29 cellular contexts compared by ENCODE assay signal in the genomic region with DNA sequence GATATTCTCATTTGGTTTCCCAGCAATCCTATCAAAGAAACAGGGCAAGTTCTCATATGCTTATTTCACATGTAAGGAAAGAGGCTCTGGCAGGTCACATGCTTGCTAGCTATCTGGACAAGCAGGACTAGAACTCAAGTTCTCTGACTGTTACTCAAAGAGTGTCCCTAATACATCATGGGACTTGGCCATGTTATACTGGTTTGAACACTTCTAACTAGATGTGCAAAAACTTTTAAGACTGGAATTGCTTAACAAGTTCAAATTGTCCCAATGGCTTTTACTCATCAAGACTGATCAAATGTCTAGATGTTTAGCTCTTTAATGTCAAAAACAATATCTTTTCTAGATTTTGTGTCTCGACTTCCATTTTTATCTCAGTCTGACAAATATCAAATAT. TPM values are rescaled to one million over a fixed set of nuclear protein-coding genes. Genes with fewer than 3 reads are reported as not detected.
DNase-seq lines count a peak whose midpoint lies in the region; ATAC-seq, FAIRE-seq and TF ChIP-seq lines count a peak whose summit lies in the region.
"Had no signal": no experiment of that assay in that cellular context is flagged by ENCODE, and none has a peak within 500 bp of the region (broad histone marks: within the 10 kb centered on the region; RNA-seq: fewer than 3 reads in every experiment).

No MANE protein-coding gene starts in this region.

- H3K27me3 Mint-ChIP-seq in brain (peaks cover 6% of the 10 kb centered on the region), Calu3 (ENCODE audit: unreplicated experiment) (peaks cover 5% of the 10 kb centered on the region)
- peaks cover 12% of the 10 kb centered on the region for H3K27me3 Mint-ChIP-seq in activated CD8-positive, alpha-beta T cell treated with anti-CD3 and anti-CD28 coated beads for 36 hours

- intact Hi-C loops in Calu3 (cut with micrococcal nuclease; ENCODE audit: unreplicated experiment), result loop anchor here (5.0 kb wide), 1 partner anchor 34 kb away; no protein-coding TSS in a partner anchor
- intact Hi-C loops in activated CD8-positive, alpha-beta T cell treated with anti-CD3 and anti-CD28 coated beads for 36 hours (cut with micrococcal nuclease), result no loop called here
- intact Hi-C loops in left ventricle myocardium inferior (cut with micrococcal nuclease), result no loop called here

- H3K27ac ChIP-seq in layer of hippocampus (ENCODE audit: low read depth, low read length), result peak overlapping the region; percentile 94
- no peak overlapping the region for H3K27ac ChIP-seq in left ventricle myocardium inferior (replicated peaks)
- H3K27ac ChIP-seq: GM23248, PC-9, SJSA1 had no signal

- DNase-seq in GM12891 (ENCODE audit: insufficient read length, low spot score) (no peak), superior temporal gyrus (ENCODE audit: extremely low spot score) (peak; percentile 65), Calu3 (no peak), left ventricle myocardium inferior (no peak)
- DNase-seq in activated CD8-positive, alpha-beta T cell treated with anti-CD3 and anti-CD28 coated beads for 36 hours, result no peak
- DNase-seq: 8988T; ACHN; BE2C; CD4-positive, CD25-positive, alpha-beta regulatory T cell; DMS53; GM23248; HFFc6; IMR-90; KG1; MG63; NCI-H2029; NCI-H446 treated with DMSO at 0.1 percent for 48 hours; NCI-H526; NCI-H82; NK-92 treated with Interleukin-12 subunit alpha and Interleukin-12 subunit beta, amount 100 ng/mL, for 24 hours; PC-9; Right ventricle myocardium superior; RPMI8226 had no signal

- POLR2A ChIA-PET in activated CD8-positive, alpha-beta T cell treated with anti-CD3 and anti-CD28 coated beads for 36 hours (lab: Charles Lee), result interaction anchor here (0.8 kb wide), 1 partner anchor 11 kb away, joined by 4 read pairs; no protein-coding TSS in a partner anchor

- CTCF ChIA-PET in Calu3 (lab: Charles Lee), result no interaction called here
- CTCF ChIA-PET in activated CD8-positive, alpha-beta T cell treated with anti-CD3 and anti-CD28 coated beads for 36 hours (lab: Charles Lee), result interaction anchor here (1.3 to 2.1 kb wide), 6 partner anchors 9 to 253 kb away, joined by 4 to 9 read pairs (median 5); no protein-coding TSS in a partner anchor

- H3K4me3 Mint-ChIP-seq in brain (peak overlapping the region in 1 of 5 experiments; percentile 56), Calu3 (ENCODE audit: low read depth, unreplicated experiment) (no peak overlapping the region)
- H3K4me3 Mint-ChIP-seq in activated CD8-positive, alpha-beta T cell treated with anti-CD3 and anti-CD28 coated beads for 36 hours, result no peak overlapping the region
- H3K4me3 Mint-ChIP-seq: CD4-positive, CD25-positive, alpha-beta regulatory T cell; HFFc6 had no signal

- H3K4me1 ChIP-seq in left ventricle myocardium inferior, result peaks cover 72% of the 10 kb centered on the region
- H3K4me1 ChIP-seq: BE2C, SJSA1 had no signal

- H3K27ac Mint-ChIP-seq in brain, result peak overlapping the region in 4 of 5 experiments; percentile 35 to 94 (median 88)
- H3K27ac Mint-ChIP-seq in Calu3 (ENCODE audit: unreplicated experiment), result no peak overlapping the region
- no peak overlapping the region for H3K27ac Mint-ChIP-seq in activated CD8-positive, alpha-beta T cell treated with anti-CD3 and anti-CD28 coated beads for 36 hours
- H3K27ac Mint-ChIP-seq: CD4-positive, CD25-positive, alpha-beta regulatory T cell; HFFc6 had no signal

- H3K27me3 ChIP-seq in layer of hippocampus (ENCODE audit: control insufficient read depth, insufficient read depth, low read length), result no peaks in the 10 kb centered on the region
- no peaks in the 10 kb centered on the region for H3K27me3 ChIP-seq in left ventricle myocardium inferior (ENCODE audit: low read depth)

- no peak for TF ChIP-seq POLR2A in GM12891 (IDR thresholded peaks at IDR 0.05; ENCODE audit: low read depth, low read length)

- H3K9me3 Mint-ChIP-seq in brain (peaks cover 0 to 3% (median 0%) of the 10 kb centered on the region in 5 experiments), Calu3 (ENCODE audit: low read depth, unreplicated experiment) (no peaks in the 10 kb centered on the region)
- H3K9me3 Mint-ChIP-seq in activated CD8-positive, alpha-beta T cell treated with anti-CD3 and anti-CD28 coated beads for 36 hours, result no peaks in the 10 kb centered on the region
- H3K9me3 Mint-ChIP-seq: HFFc6 had no signal

- H3K4me1 Mint-ChIP-seq in brain, result peaks cover 56% of the 10 kb centered on the region
- H3K4me1 Mint-ChIP-seq in Calu3 (ENCODE audit: low read depth, unreplicated experiment), result peaks cover 38% of the 10 kb centered on the region
- peaks cover 3% of the 10 kb centered on the region for H3K4me1 Mint-ChIP-seq in activated CD8-positive, alpha-beta T cell treated with anti-CD3 and anti-CD28 coated beads for 36 hours (ENCODE audit: low read depth)

- no peaks in the 10 kb centered on the region for H3K9me3 ChIP-seq in left ventricle myocardium inferior (replicated peaks)
- H3K9me3 ChIP-seq: BE2C, HAP-1, MG63, SJSA1 had no signal

- H3K36me3 Mint-ChIP-seq in brain (peaks cover 50% of the 10 kb centered on the region), Calu3 (ENCODE audit: insufficient read depth, unreplicated experiment) (no peaks in the 10 kb centered on the region)
- no peaks in the 10 kb centered on the region for H3K36me3 Mint-ChIP-seq in activated CD8-positive, alpha-beta T cell treated with anti-CD3 and anti-CD28 coated beads for 36 hours (ENCODE audit: low read depth)
- H3K36me3 Mint-ChIP-seq: CD4-positive, CD25-positive, alpha-beta regulatory T cell had no signal

- TF ChIP-seq CTCF in brain (conservative IDR thresholded peaks at IDR 0.05) (no peak), Calu3 (IDR thresholded peaks at IDR 0.05; ENCODE audit: unreplicated experiment) (no peak), left ventricle myocardium inferior (IDR thresholded peaks at IDR 0.05; ENCODE audit: borderline replicate concordance) (no peak)
- no peak for TF ChIP-seq CTCF in activated CD8-positive, alpha-beta T cell treated with anti-CD3 and anti-CD28 coated beads for 36 hours (IDR thresholded peaks at IDR 0.05)

- H3K36me3 ChIP-seq in left ventricle myocardium inferior, result peaks cover 18% of the 10 kb centered on the region
- H3K36me3 ChIP-seq: BE2C, HAP-1, MG63, SJSA1 had no signal

- H3K4me3 ChIP-seq in left ventricle myocardium inferior, result no peak overlapping the region
- H3K4me3 ChIP-seq: GM23248, HAP-1, MG63, PC-9, SJSA1 had no signal

- peak; percentile 41 for FAIRE-seq in GM12891 (lab: Jason Lieb, UNC)
- FAIRE-seq: GM19239 had no signal

- no TSS peak for BruUV-seq in Calu3 (replicated peaks; lab: Mats Ljungman, UMichigan)

- no peak for ATAC-seq in GM18867 (IDR thresholded peaks at IDR 0.05; ENCODE audit: unreplicated experiment)
- ATAC-seq in activated CD8-positive, alpha-beta T cell treated with anti-CD3 and anti-CD28 coated beads for 36 hours, result no peak

TF ChIP-seq in GM12891, 5 proteins besides CTCF, POLR2A, EP300 and RAD21:
- TF ChIP-seq PAX5 (IDR thresholded peaks at IDR 0.05; ENCODE audit: insufficient read depth, low read length, severe bottlenecking), result no peak
- TF ChIP-seq POU2F2 (IDR thresholded peaks at IDR 0.05; ENCODE audit: low read depth, low read length), result no peak
- no peak for TF ChIP-seq TAF1 (IDR thresholded peaks at IDR 0.05; ENCODE audit: low read depth, low read length)
- no peak for TF ChIP-seq SPI1 (IDR thresholded peaks at IDR 0.05; ENCODE audit: low read depth, low read length)
- no peak for TF ChIP-seq POLR2AphosphoS5 (IDR thresholded peaks at IDR 0.05; ENCODE audit: low read depth, low read length)
TF ChIP-seq in GM12891: peak in this region for 0.

RNA-seq across cellular contexts. Expression of a gene that starts 6.8 kb away (rescaled TPM):
- 66.5 TPM for polyA plus RNA-seq in GM12891 (2012; ENCODE audit: low read depth, missing spikeins)
- 58.9 TPM for polyA plus RNA-seq in brain (ENCODE audit: insufficient read depth, low read depth, low replicate concordance)
- total RNA-seq in Calu3 (2022) (4.1 and 4.2 TPM in 2 replicates), left ventricle myocardium inferior (9.3 TPM)
- 1 to 10 TPM; 5.6 to 6.5 TPM for total RNA-seq in activated CD8-positive, alpha-beta T cell treated with anti-CD3 and anti-CD28 coated beads for 36 hours
- total RNA-seq: GM23248, SJSA1 had no signal
- polyA plus RNA-seq: GM23248 had no signal

Comparison
In these comparisons a context has a peak if more than half of its experiments do, and no peak if none do; other contexts are left out.
1. H3K27ac Mint-ChIP-seq: peak in brain (4 of 5); none in Calu3 (single experiment) and activated CD8-positive, alpha-beta T cell treated with anti-CD3 and anti-CD28 coated beads for 36 hours (single experiment).